In the genomic region with DNA sequence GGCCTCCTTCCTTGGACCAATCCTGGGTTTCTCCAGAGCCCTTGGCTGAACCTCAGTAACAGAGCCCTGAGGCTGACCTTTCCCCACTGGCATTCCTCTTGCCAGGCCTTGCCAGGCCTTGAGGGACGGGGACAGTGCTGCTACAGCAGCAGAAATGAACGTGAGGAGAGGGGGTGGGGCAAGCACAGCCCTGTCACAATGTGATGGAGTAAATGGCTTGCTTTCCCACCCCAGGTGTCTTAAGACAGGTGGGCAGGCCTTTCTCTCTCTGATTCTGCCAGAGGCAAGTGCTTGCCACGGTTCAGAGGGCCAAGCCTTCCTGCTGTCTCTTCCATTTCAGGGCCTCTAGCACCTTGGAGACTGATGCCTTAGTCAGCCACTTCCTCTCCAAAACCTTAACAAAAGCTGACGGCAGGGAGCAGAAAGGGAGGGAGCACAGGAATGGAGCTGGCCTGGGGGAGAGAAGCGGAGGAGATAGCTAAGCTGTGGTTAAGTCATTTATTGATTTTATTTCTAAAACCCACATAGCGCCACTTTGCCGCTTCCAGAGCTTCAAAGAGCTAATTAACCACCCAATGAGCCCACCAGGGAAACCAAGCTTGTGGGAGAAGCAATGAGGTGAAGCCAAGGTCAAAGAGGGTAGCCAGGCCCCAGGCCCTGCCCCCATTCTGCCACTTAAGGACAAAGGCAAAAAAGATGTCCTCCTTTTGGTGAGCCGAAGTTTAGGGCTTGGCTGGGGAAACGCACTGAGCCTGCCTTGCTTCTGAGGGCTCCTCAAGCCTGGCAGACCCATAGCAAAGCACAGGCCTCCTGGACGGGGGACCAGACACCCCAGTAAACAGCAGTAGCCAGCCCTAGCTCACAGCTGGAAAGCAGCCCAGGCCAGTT, we compare ENCODE assay signal across 8 cellular contexts. TPM values are rescaled to one million over a fixed set of nuclear protein-coding genes. Genes with fewer than 3 reads are reported as not detected.
DNase-seq lines count a peak whose midpoint lies in the region; ATAC-seq and TF ChIP-seq lines count a peak whose summit lies in the region.

No MANE protein-coding gene starts in this region.

- H3K9me3 Mint-ChIP-seq in GM23338 (no peaks in the 10 kb centered on the region; the same call in 1 of the 3 replicates), WTC11 (no peaks in the 10 kb centered on the region)

- peaks cover 24% of the 10 kb centered on the region for H4K20me1 ChIP-seq in GM23338 (replicated peaks; ENCODE audit: insufficient read depth)

- H3K27ac ChIP-seq in 22Rv1 (peak overlapping the region; percentile 50), GM23338 (ENCODE audit: low read depth) (peak overlapping the region; percentile 96), cardiac muscle cell (peak overlapping the region; percentile 90)

- H3K4me3 ChIP-seq in GM23338 (peak overlapping the region; percentile 40), cardiac muscle cell (no peak overlapping the region)

- H3K27me3 Mint-ChIP-seq in GM23338 (ENCODE audit: insufficient read depth, low read depth, poor library complexity): peaks cover 48% of the 10 kb centered on the region
- H3K27me3 Mint-ChIP-seq in WTC11 (ENCODE audit: low read depth): no peaks in the 10 kb centered on the region

- CTCF ChIA-PET in WTC11 (lab: Charles Lee): interaction anchor here (0.5 to 7.5 kb wide), 10 partner anchors 11 to 555 kb away, joined by 3 to 150 read pairs (median 6); a partner anchor contains a TSS

- DNase-seq in GM23338 (ENCODE audit: low spot score) (peak; percentile 65), WTC11 (ENCODE audit: low spot score) (peak; percentile 46), cardiac muscle cell (ENCODE audit: low read depth in 1 of 2, low spot score in 1 of 2) (peak; percentile 35 to 68), retina (peak; percentile 68), mucosa of gallbladder (ENCODE audit: low spot score) (no peak)

- POLR2A ChIA-PET in WTC11 (lab: Charles Lee): interaction anchor here (0.6 to 5.0 kb wide), 4 partner anchors 12 to 205 kb away, joined by 3 to 45 read pairs (median 6); a partner anchor contains a TSS

- H3K4me3 Mint-ChIP-seq in GM23338 (peak overlapping the region; percentile 51), WTC11 (peak overlapping the region; percentile 43)

- H3K27ac Mint-ChIP-seq in GM23338: peak overlapping the region; percentile 93
- H3K27ac Mint-ChIP-seq in WTC11: peak overlapping the region; percentile 98

- ATAC-seq in GM23338: peak; percentile 12
- ATAC-seq in WTC11: peak; percentile 18
- no peak for ATAC-seq in HG03175 (IDR thresholded peaks at IDR 0.05; ENCODE audit: unreplicated experiment)
- no peak for ATAC-seq in HG02571 (IDR thresholded peaks at IDR 0.05; ENCODE audit: unreplicated experiment)

- H3K9me3 ChIP-seq in cardiac muscle cell (ENCODE audit: low read depth): no peaks in the 10 kb centered on the region

- H2AFZ ChIP-seq in GM23338: no peak overlapping the region

- peaks cover 15% of the 10 kb centered on the region; the same call in 1 of the 2 replicates for H3K79me2 ChIP-seq in GM23338 (replicated peaks; ENCODE audit: insufficient read depth)

- H3K4me1 Mint-ChIP-seq in GM23338 (peaks cover 90% of the 10 kb centered on the region), WTC11 (peaks cover 90% of the 10 kb centered on the region)

- peaks cover 62% of the 10 kb centered on the region for H3F3A ChIP-seq in GM23338 (replicated peaks; ENCODE audit: low read depth)

- TF ChIP-seq CTCF in 22Rv1 (IDR thresholded peaks at IDR 0.05) (no peak), GM23338 (conservative IDR thresholded peaks at IDR 0.05; ENCODE audit: low read depth in 2 of 2) (no peak), WTC11 (IDR thresholded peaks at IDR 0.05) (no peak), cardiac muscle cell (IDR thresholded peaks at IDR 0.05; ENCODE audit: low read depth, low read length) (no peak)

- peaks cover 21% of the 10 kb centered on the region for H3K36me3 ChIP-seq in GM23338 (ENCODE audit: insufficient read depth)
- peaks cover 39% of the 10 kb centered on the region for H3K36me3 ChIP-seq in cardiac muscle cell

- peaks cover 56% of the 10 kb centered on the region for H3K36me3 Mint-ChIP-seq in GM23338 (ENCODE audit: low read depth)
- H3K36me3 Mint-ChIP-seq in WTC11: peaks cover 33% of the 10 kb centered on the region

- H3K4me1 ChIP-seq in GM23338 (ENCODE audit: insufficient read depth) (peaks cover 66% of the 10 kb centered on the region), cardiac muscle cell (ENCODE audit: low read depth) (peaks cover 54% of the 10 kb centered on the region)

- peak overlapping the region; percentile 76 for H3K4me2 ChIP-seq in GM23338

- H3K27me3 ChIP-seq in GM23338 (ENCODE audit: insufficient read depth) (no peaks in the 10 kb centered on the region), cardiac muscle cell (no peaks in the 10 kb centered on the region)

- H3K9me2 ChIP-seq in GM23338 (ENCODE audit: insufficient read depth): no peaks in the 10 kb centered on the region

TF ChIP-seq in GM23338, 12 proteins besides CTCF, POLR2A, EP300 and RAD21 (continues in another document):
- no peak for TF ChIP-seq JUNB (IDR thresholded peaks at IDR 0.05; ENCODE audit: unreplicated experiment)

TF ChIP-seq in WTC11, 78 proteins besides CTCF, POLR2A, EP300 and RAD21 (continues in another document):
- TF ChIP-seq, protein P1, sequence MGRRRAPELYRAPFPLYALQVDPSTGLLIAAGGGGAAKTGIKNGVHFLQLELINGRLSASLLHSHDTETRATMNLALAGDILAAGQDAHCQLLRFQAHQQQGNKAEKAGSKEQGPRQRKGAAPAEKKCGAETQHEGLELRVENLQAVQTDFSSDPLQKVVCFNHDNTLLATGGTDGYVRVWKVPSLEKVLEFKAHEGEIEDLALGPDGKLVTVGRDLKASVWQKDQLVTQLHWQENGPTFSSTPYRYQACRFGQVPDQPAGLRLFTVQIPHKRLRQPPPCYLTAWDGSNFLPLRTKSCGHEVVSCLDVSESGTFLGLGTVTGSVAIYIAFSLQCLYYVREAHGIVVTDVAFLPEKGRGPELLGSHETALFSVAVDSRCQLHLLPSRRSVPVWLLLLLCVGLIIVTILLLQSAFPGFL (CRISPR knock-in tag; IDR thresholded peaks at IDR 0.05; ENCODE audit: borderline replicate concordance): no peak
- TF ChIP-seq ZNF317 (CRISPR knock-in tag; IDR thresholded peaks at IDR 0.05; ENCODE audit: borderline replicate concordance, low read depth) (no peak), FOXK1 (CRISPR knock-in tag; IDR thresholded peaks at IDR 0.05) (0 out of 2 replicates have a peak, but pooled peaks have one; percentile 30), SP1 (CRISPR knock-in tag; conservative IDR thresholded peaks at IDR 0.05) (peak; percentile 29), PRRX2 (CRISPR knock-in tag; IDR thresholded peaks at IDR 0.05) (peak; percentile 34; the same call in 1 of the 2 replicates), EMX1 (CRISPR knock-in tag; IDR thresholded peaks at IDR 0.05) (0 out of 2 replicates have a peak, but pooled peaks have one; percentile 27)
- TF ChIP-seq, protein P2, sequence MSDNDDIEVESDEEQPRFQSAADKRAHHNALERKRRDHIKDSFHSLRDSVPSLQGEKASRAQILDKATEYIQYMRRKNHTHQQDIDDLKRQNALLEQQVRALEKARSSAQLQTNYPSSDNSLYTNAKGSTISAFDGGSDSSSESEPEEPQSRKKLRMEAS (CRISPR knock-in tag; IDR thresholded peaks at IDR 0.05): 0 out of 2 replicates have a peak, but pooled peaks have one; percentile 13
- TF ChIP-seq, protein P3, sequence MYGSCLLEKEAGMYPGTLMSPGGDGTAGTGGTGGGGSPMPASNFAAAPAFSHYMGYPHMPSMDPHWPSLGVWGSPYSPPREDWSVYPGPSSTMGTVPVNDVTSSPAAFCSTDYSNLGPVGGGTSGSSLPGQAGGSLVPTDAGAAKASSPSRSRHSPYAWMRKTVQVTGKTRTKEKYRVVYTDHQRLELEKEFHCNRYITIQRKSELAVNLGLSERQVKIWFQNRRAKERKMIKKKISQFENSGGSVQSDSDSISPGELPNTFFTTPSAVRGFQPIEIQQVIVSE (CRISPR knock-in tag; IDR thresholded peaks at IDR 0.05; ENCODE audit: borderline replicate concordance): no peak

RNA-seq across cellular contexts. Expression of a gene that starts 3.4 kb away (rescaled TPM):
- 3.9 and 4.4 TPM in 2 replicates for total RNA-seq in GM23338 (2014; rRNA removed; shearing (Covaris generic))
- polyA plus RNA-seq in GM23338 (2016; fragmentation: Nextera tagmentation; extraction: Ambion mirVana): 1.5 and 2.8 TPM in 2 replicates
- total RNA-seq in WTC11 (2021): 6.6 to 8.7 TPM (median 8.2 TPM) in 3 replicates
- total RNA-seq in cardiac muscle cell: 246 and 281 TPM in 2 replicates
- polyA plus RNA-seq in cardiac muscle cell: 244 and 260 TPM in 2 replicates
- total RNA-seq in mucosa of gallbladder: 14.3 TPM

RNA-seq across cellular contexts. Expression of a gene that starts 15.2 kb away (rescaled TPM):
- total RNA-seq in GM23338 (2014; rRNA removed; shearing (Covaris generic)): 235 and 252 TPM in 2 replicates
- polyA plus RNA-seq in GM23338 (2016; fragmentation: Nextera tagmentation; extraction: Ambion mirVana): 76.9 and 82.9 TPM in 2 replicates
- 285 to 314 TPM (median 300 TPM) in 3 replicates for total RNA-seq in WTC11 (2021)
- 168 and 360 TPM in 2 replicates for total RNA-seq in cardiac muscle cell
- 143 and 233 TPM in 2 replicates for polyA plus RNA-seq in cardiac muscle cell
- total RNA-seq in mucosa of gallbladder: 263 TPM

RNA-seq across cellular contexts. Expression of a gene that starts 19.2 kb away (rescaled TPM):
- total RNA-seq in GM23338 (2014; rRNA removed; shearing (Covaris generic)): 30.1 and 34.4 TPM in 2 replicates
- 50.4 and 60.5 TPM in 2 replicates for polyA plus RNA-seq in GM23338 (2016; fragmentation: Nextera tagmentation; extraction: Ambion mirVana)
- total RNA-seq in WTC11 (2021): 31.9 to 41.5 TPM (median 40.3 TPM) in 3 replicates
- total RNA-seq in cardiac muscle cell: 29.5 and 60.8 TPM in 2 replicates
- polyA plus RNA-seq in cardiac muscle cell: 60.8 and 64.0 TPM in 2 replicates
- total RNA-seq in mucosa of gallbladder: 17.1 TPM

RNA-seq across cellular contexts. Expression of a gene that starts 39.9 kb away (rescaled TPM):
- total RNA-seq in GM23338 (2014; rRNA removed; shearing (Covaris generic)): 32.3 and 42.6 TPM in 2 replicates
- polyA plus RNA-seq in GM23338 (2016; fragmentation: Nextera tagmentation; extraction: Ambion mirVana) (9.9 and 11.2 TPM in 2 replicates), cardiac muscle cell (16.1 and 31.1 TPM in 2 replicates)
- total RNA-seq in WTC11 (2021) (24.5 to 31.6 TPM (median 28.3 TPM) in 3 replicates), cardiac muscle cell (24.3 and 35.9 TPM in 2 replicates), mucosa of gallbladder (23.1 TPM)

RNA-seq across cellular contexts. Expression of a gene that starts 40.2 kb away (rescaled TPM):
- 17.0 and 22.1 TPM in 2 replicates for total RNA-seq in GM23338 (2014; rRNA removed; shearing (Covaris generic))
- polyA plus RNA-seq in GM23338 (2016; fragmentation: Nextera tagmentation; extraction: Ambion mirVana): 3.4 and 5.7 TPM in 2 replicates
- 8.0 to 10.4 TPM (median 8.6 TPM) in 3 replicates for total RNA-seq in WTC11 (2021)
- 1.2 and 1.4 TPM in 2 replicates for total RNA-seq in cardiac muscle cell
- 0.65 and 1.3 TPM in 2 replicates for polyA plus RNA-seq in cardiac muscle cell
- 8.1 TPM for total RNA-seq in mucosa of gallbladder

Comparison
In these comparisons a context has a peak if more than half of its experiments do, and no peak if none do; other contexts are left out.
1. ATAC-seq: peak in GM23338 (single experiment) and WTC11 (single experiment); none in HG03175 (single experiment) and HG02571 (single experiment).
2. RNA of a gene that starts 3.4 kb away (total RNA-seq): 246 to 281 TPM in cardiac muscle cell; 14.3 TPM in mucosa of gallbladder (single experiment), 6.6 to 8.7 TPM in WTC11 and 3.9 to 4.4 TPM in GM23338; every median in the first group is over 10 times any median in the second.
3. Peak in every context shown above with its lines, with median percentiles within 50 percentile points of each other: H3K27ac ChIP-seq.